8 cellular contexts compared by ENCODE assay signal in genomic region chr22:46071451-46072029, GRCh38.
A peak's percentile ranks its signal among the peaks of the same experiment; 100 is the strongest.
DNase-seq lines count a peak whose midpoint lies in the region; ATAC-seq and TF ChIP-seq lines count a peak whose summit lies in the region.

No MANE protein-coding gene starts in this region.

- H3K4me3 Mint-ChIP-seq in stimulated activated memory B cell treated with anti-CD40 and anti-IgM and Interleukin-4, amounts not matched to agents 10 μg/mL and 1 μg/mL and 100 μg/mL, for 72 hours, result peak overlapping the region; percentile 79

- TF ChIP-seq CTCF in BJ (IDR thresholded peaks at IDR 0.05; ENCODE audit: insufficient read depth, low read depth, low read length), result no peak
- TF ChIP-seq CTCF in epithelial cell of proximal tubule (conservative IDR thresholded peaks at IDR 0.05; ENCODE audit: low read depth, low read length), result no peak

- no peaks in the 10 kb centered on the region for H3K36me3 Mint-ChIP-seq in stimulated activated memory B cell treated with anti-CD40 and anti-IgM and Interleukin-4, amounts not matched to agents 10 μg/mL and 1 μg/mL and 100 μg/mL, for 72 hours

- H3K36me3 ChIP-seq in BJ (ENCODE audit: control insufficient read depth, insufficient read depth, low read length) (peaks cover 24% of the 10 kb centered on the region), H7 (replicated peaks; ENCODE audit: control insufficient read depth, insufficient read depth, low read length) (no peaks in the 10 kb centered on the region)

- no peaks in the 10 kb centered on the region for H3K9me3 Mint-ChIP-seq in stimulated activated memory B cell treated with anti-CD40 and anti-IgM and Interleukin-4, amounts not matched to agents 10 μg/mL and 1 μg/mL and 100 μg/mL, for 72 hours

- CTCF ChIA-PET in BJ (lab: Yijun Ruan, JAX), result no interaction called here

- POLR2A ChIA-PET in BJ (lab: Charles Lee), result interaction anchor here (2.0 kb wide), 1 partner anchor 15 kb away, joined by 4 read pairs; no protein-coding TSS in a partner anchor

- H3K27me3 Mint-ChIP-seq in stimulated activated memory B cell treated with anti-CD40 and anti-IgM and Interleukin-4, amounts not matched to agents 10 μg/mL and 1 μg/mL and 100 μg/mL, for 72 hours, result no peaks in the 10 kb centered on the region

- ATAC-seq in stimulated activated memory B cell treated with anti-CD40 and anti-IgM and Interleukin-4, amounts not matched to agents 10 μg/mL and 1 μg/mL and 100 μg/mL, for 72 hours, result peak; percentile 53
- ATAC-seq in GM21786 (IDR thresholded peaks at IDR 0.05; ENCODE audit: unreplicated experiment), result no peak

- H3K4me1 Mint-ChIP-seq in stimulated activated memory B cell treated with anti-CD40 and anti-IgM and Interleukin-4, amounts not matched to agents 10 μg/mL and 1 μg/mL and 100 μg/mL, for 72 hours, result peaks cover 36% of the 10 kb centered on the region

- H3K4me3 ChIP-seq in BJ (ENCODE audit: low read depth, low read length) (peak overlapping the region; percentile 98), H7 (ENCODE audit: insufficient read depth, low read depth, low read length) (peak overlapping the region; percentile 52), epithelial cell of proximal tubule (ENCODE audit: low read depth, low read length) (peak overlapping the region; percentile 65)

- peak overlapping the region; percentile 68 for H3K27ac Mint-ChIP-seq in stimulated activated memory B cell treated with anti-CD40 and anti-IgM and Interleukin-4, amounts not matched to agents 10 μg/mL and 1 μg/mL and 100 μg/mL, for 72 hours

- no peaks in the 10 kb centered on the region for H3K27me3 ChIP-seq in BJ (ENCODE audit: control insufficient read depth, insufficient read depth, low read length)
- peaks cover 40% of the 10 kb centered on the region for H3K27me3 ChIP-seq in H7 (ENCODE audit: control insufficient read depth, insufficient read depth, low read length)

- DNase-seq in BJ (ENCODE audit: low read depth) (no peak), H7 (peak; percentile 88), NCI-H460 (ENCODE audit: extremely low read depth, low read depth) (peak; percentile 87), epithelial cell of proximal tubule (ENCODE audit: low read depth) (no peak), middle frontal gyrus (ENCODE audit: extremely low spot score, low spot score) (peak; percentile 89)
- DNase-seq in activated CD8-positive, alpha-beta memory T cell treated with anti-CD3 and anti-CD28 coated beads for 24 hours, result peak; percentile 82

Comparison
In these comparisons a context has a peak if more than half of its experiments do, and no peak if none do; other contexts are left out.
1. DNase-seq: peak in H7 (single experiment), NCI-H460 (single experiment), activated CD8-positive, alpha-beta memory T cell treated with anti-CD3 and anti-CD28 coated beads for 24 hours (single experiment) and middle frontal gyrus (single experiment); none in BJ (single experiment) and epithelial cell of proximal tubule (single experiment).
2. Peak in every context shown above with its lines, with median percentiles within 50 percentile points of each other: H3K4me3 ChIP-seq.